Comparison of ENCODE assay signal across 15 cellular contexts in genomic region chr21:20329636-20330035, GRCh38.
DNase-seq lines count a peak whose midpoint lies in the region; ATAC-seq and TF ChIP-seq lines count a peak whose summit lies in the region.
"Had no signal": no experiment of that assay in that cellular context is flagged by ENCODE, and none has a peak within 500 bp of the region (broad histone marks: within the 10 kb centered on the region; RNA-seq: fewer than 3 reads in every experiment).

No MANE protein-coding gene starts in this region.

- intact Hi-C loops in sigmoid colon (cut with DNase I), result no loop called here

- H3K27me3 ChIP-seq in ACC112 (ENCODE audit: insufficient read depth, low read length), result no peaks in the 10 kb centered on the region
- no peaks in the 10 kb centered on the region for H3K27me3 ChIP-seq in sigmoid colon

- H3K9me3 ChIP-seq in sigmoid colon, result no peaks in the 10 kb centered on the region

- in situ Hi-C loops in SK-MEL-5 (cut with HindIII; ENCODE audit: low pct_unique_long_range_greater_than_20kb, low sequenced_read_pairs), result no loop called here

- H2AFZ ChIP-seq in ACC112 (ENCODE audit: low read length, unreplicated experiment), result no peak overlapping the region

- 94 to 95% methylated on average over 6 of the region's 6 CpGs for WGBS in sigmoid colon, 2 donors

- H3K36me3 ChIP-seq in ACC112 (ENCODE audit: insufficient read depth, low read length) (no peaks in the 10 kb centered on the region), sigmoid colon (no peaks in the 10 kb centered on the region)

- H3K79me2 ChIP-seq in ACC112 (ENCODE audit: control insufficient read depth, insufficient read depth, low read length, unreplicated experiment), result no peaks in the 10 kb centered on the region

- DNase-seq in Jurkat, Clone E6-1 (ENCODE audit: low read depth, low spot score), result no peak
- DNase-seq in NCI-H774 (lab: John Stamatoyannopoulos, UW), result peak; percentile 17
- DNase-seq in SK-MEL-5 (ENCODE audit: low read depth, low spot score), result peak; percentile 30
- DNase-seq in sigmoid colon, result no peak
- DNase-seq in iPS-NIHi7 (ENCODE audit: extremely low spot score), result no peak
- DNase-seq: DND-41, GDM1, NCI-H1417, NCI-H2029 treated with DMSO at 0.1 percent for 48 hours, NCI-H524, SHP77 treated with DMSO at 0.1 percent for 48 hours, T-helper 9 cell had no signal

- H3K27ac ChIP-seq in ACC112 (ENCODE audit: low read depth, low read length) (no peak overlapping the region), sigmoid colon (no peak overlapping the region)

- no peak for TF ChIP-seq EP300 in sigmoid colon (IDR thresholded peaks at IDR 0.05)

- TF ChIP-seq POLR2A in sigmoid colon (IDR thresholded peaks at IDR 0.05), result no peak

- peak overlapping the region; percentile 57; the same call in 1 of the 2 replicates for H3K4me3 ChIP-seq in ACC112 (ENCODE audit: low read depth, low read length)
- peak overlapping the region; percentile 34 for H3K4me3 ChIP-seq in Jurkat, Clone E6-1 (ENCODE audit: low read length)
- no peak overlapping the region for H3K4me3 ChIP-seq in sigmoid colon

- H3K4me1 ChIP-seq in ACC112 (ENCODE audit: control insufficient read depth, insufficient read depth, low read length, unreplicated experiment), result no peaks in the 10 kb centered on the region
- H3K4me1 ChIP-seq in sigmoid colon, result no peaks in the 10 kb centered on the region

- ATAC-seq in GM21528 (IDR thresholded peaks at IDR 0.05; ENCODE audit: low FRiP score, unreplicated experiment) (no peak), HG03432 (IDR thresholded peaks at IDR 0.05; ENCODE audit: unreplicated experiment) (no peak)

- no peak for TF ChIP-seq CTCF in sigmoid colon (IDR thresholded peaks at IDR 0.05)

Comparison
In these comparisons a context has a peak if more than half of its experiments do, and no peak if none do; other contexts are left out.
1. H3K4me3 ChIP-seq: peak in ACC112 (single experiment) and Jurkat, Clone E6-1 (single experiment); none in sigmoid colon (0 of 4).
2. DNase-seq: peak in NCI-H774 (single experiment) and SK-MEL-5 (single experiment); none in Jurkat, Clone E6-1 (single experiment), sigmoid colon (single experiment) and iPS-NIHi7 (single experiment).